Comparison of ENCODE assay signal across 10 cellular contexts in genomic region chr6:153210083-153210482, GRCh38.
DNase-seq lines count a peak whose midpoint lies in the region; ATAC-seq, FAIRE-seq and TF ChIP-seq lines count a peak whose summit lies in the region.
"Had no signal": no experiment of that assay in that cellular context is flagged by ENCODE, and none has a peak within 500 bp of the region (broad histone marks: within the 10 kb centered on the region; RNA-seq: fewer than 3 reads in every experiment).

No MANE protein-coding gene starts in this region.

- H3K27me3 ChIP-seq in left ventricle myocardium inferior (ENCODE audit: low read depth): peaks cover 9% of the 10 kb centered on the region
- H3K27me3 ChIP-seq in small intestine (ENCODE audit: control insufficient read depth in 2 of 2, insufficient read depth in 2 of 2, low read length in 2 of 2): no peaks in the 10 kb centered on the region

- POLR2A ChIA-PET in activated CD4-positive, alpha-beta memory T cell treated with anti-CD3 and anti-CD28 coated beads for 36 hours (lab: Charles Lee): no interaction called here

- DNase-seq in left ventricle myocardium inferior: no peak
- DNase-seq in Right ventricle myocardium superior: no peak
- DNase-seq in OCI-M1 (lab: John Stamatoyannopoulos, UW): peak; percentile 57
- DNase-seq in cerebellar nuclear complex (lab: John Stamatoyannopoulos, UW): no peak
- DNase-seq in small intestine: no peak
- no peak for DNase-seq in stimulated activated CD4-positive, alpha-beta T cell treated with anti-CD3 and anti-CD28 coated beads, Interleukin-4, amount 100 ng/mL, for 4 hours
- no peak for DNase-seq in activated CD4-positive, alpha-beta memory T cell treated with anti-CD3 and anti-CD28 coated beads for 36 hours
- DNase-seq: trophoblast cell had no signal

- CTCF ChIA-PET in activated CD4-positive, alpha-beta memory T cell treated with anti-CD3 and anti-CD28 coated beads for 36 hours (lab: Charles Lee): no interaction called here

- H3K36me3 ChIP-seq in left ventricle myocardium inferior (no peaks in the 10 kb centered on the region), small intestine (ENCODE audit: control insufficient read depth in 2 of 2, insufficient read depth in 2 of 2, low read length in 2 of 2) (no peaks in the 10 kb centered on the region)

- FAIRE-seq in small intestine (lab: Jason Lieb, UNC): no peak

- WGBS in small intestine, 3 donors: 27 to 69% (median 50%) methylated on average over 5 of the region's 5 CpGs

- H3K27ac ChIP-seq in left ventricle myocardium inferior (replicated peaks): peak overlapping the region; percentile 29
- no peak overlapping the region for H3K27ac ChIP-seq in small intestine (ENCODE audit: low read depth in 1 of 2, low read length in 1 of 2)
- H3K27ac ChIP-seq: parathyroid adenoma had no signal

- H3K4me3 ChIP-seq in left ventricle myocardium inferior (no peak overlapping the region), small intestine (ENCODE audit: low read depth in 1 of 2, low read length in 2 of 2) (no peak overlapping the region)

- no peaks in the 10 kb centered on the region for H3K4me1 ChIP-seq in left ventricle myocardium inferior
- no peaks in the 10 kb centered on the region for H3K4me1 ChIP-seq in small intestine (ENCODE audit: control insufficient read depth in 2 of 2, insufficient read depth in 1 of 2, low read depth in 1 of 2, low read length in 1 of 2)
- H3K4me1 ChIP-seq: parathyroid adenoma had no signal

- intact Hi-C loops in left ventricle myocardium inferior (cut with micrococcal nuclease): no loop called here
- intact Hi-C loops in Right ventricle myocardium superior (cut with DNase I): no loop called here
- intact Hi-C loops in activated CD4-positive, alpha-beta memory T cell treated with anti-CD3 and anti-CD28 coated beads for 36 hours (cut with micrococcal nuclease): no loop called here

- no peak overlapping the region for H3K4me3 Mint-ChIP-seq in activated CD4-positive, alpha-beta memory T cell treated with anti-CD3 and anti-CD28 coated beads for 36 hours

- no peak overlapping the region for H3K27ac Mint-ChIP-seq in activated CD4-positive, alpha-beta memory T cell treated with anti-CD3 and anti-CD28 coated beads for 36 hours

- H3K9me3 ChIP-seq in left ventricle myocardium inferior (replicated peaks): peaks cover 10% of the 10 kb centered on the region
- no peaks in the 10 kb centered on the region for H3K9me3 ChIP-seq in small intestine (ENCODE audit: control insufficient read depth, low read depth)

- no peaks in the 10 kb centered on the region for H3K27me3 Mint-ChIP-seq in activated CD4-positive, alpha-beta memory T cell treated with anti-CD3 and anti-CD28 coated beads for 36 hours

- no peak for ATAC-seq in Right ventricle myocardium superior (ENCODE audit: poor library complexity)
- peak; percentile 94 for ATAC-seq in HG02938 (IDR thresholded peaks at IDR 0.05; ENCODE audit: unreplicated experiment)

- H3K4me1 Mint-ChIP-seq in activated CD4-positive, alpha-beta memory T cell treated with anti-CD3 and anti-CD28 coated beads for 36 hours (ENCODE audit: low read depth): no peaks in the 10 kb centered on the region

- TF ChIP-seq CTCF in left ventricle myocardium inferior (IDR thresholded peaks at IDR 0.05; ENCODE audit: borderline replicate concordance): no peak

- H3K36me3 Mint-ChIP-seq in activated CD4-positive, alpha-beta memory T cell treated with anti-CD3 and anti-CD28 coated beads for 36 hours: no peaks in the 10 kb centered on the region

- H3K9me3 Mint-ChIP-seq in activated CD4-positive, alpha-beta memory T cell treated with anti-CD3 and anti-CD28 coated beads for 36 hours: no peaks in the 10 kb centered on the region
